37 cellular contexts compared by ENCODE assay signal in genomic region chr7:112579388-112579787, GRCh38.
"Had no signal": no experiment of that assay in that cellular context is flagged by ENCODE, and none has a peak within 500 bp of the region (broad histone marks: within the 10 kb centered on the region; RNA-seq: fewer than 3 reads in every experiment).

No MANE protein-coding gene starts in this region.

- ATAC-seq: activated CD4-positive, CD25-positive, alpha-beta regulatory T cell treated with anti-CD3 and anti-CD28 coated beads, Interleukin-2, amount 50 U/mL, for 24 hours; activated CD8-positive, alpha-beta memory T cell treated with anti-CD3 and anti-CD28 coated beads, Interleukin-2, amount 10 ng/mL, durations not matched to agents 7 days and 5 days; activated CD8-positive, alpha-beta T cell treated with anti-CD3 and anti-CD28 coated beads for 36 hours; activated naive CD8-positive, alpha-beta T cell treated with anti-CD3 and anti-CD28 coated beads, Interleukin-2, amount 50 U/mL, for 24 hours; body of pancreas; effector memory CD8-positive, alpha-beta T cell; foreskin keratinocyte; gastrocnemius medialis; T-helper 17 cell had no signal

- H3K27me3 Mint-ChIP-seq: activated naive CD8-positive, alpha-beta T cell treated with anti-CD3 and anti-CD28 coated beads, Interleukin-2, amount 50 U/mL, for 24 hours had no signal

- H3K4me1 ChIP-seq: adrenal gland, body of pancreas had no signal

- H3K36me3 ChIP-seq: adrenal gland, esophagus muscularis mucosa, gastrocnemius medialis, heart right ventricle, WERI-Rb-1 had no signal

- H3K36me3 Mint-ChIP-seq: activated naive CD4-positive, alpha-beta T cell treated with anti-CD3 and anti-CD28 coated beads, Interleukin-2, amount 50 U/mL, for 24 hours; activated naive CD8-positive, alpha-beta T cell treated with anti-CD3 and anti-CD28 coated beads for 36 hours had no signal

- H3K9me3 ChIP-seq: adrenal gland, body of pancreas, esophagus muscularis mucosa, gastrocnemius medialis had no signal

- H3K27me3 ChIP-seq: adrenal gland, body of pancreas, esophagus muscularis mucosa, foreskin keratinocyte, gastrocnemius medialis, heart right ventricle had no signal

- DNase-seq: activated B cell treated with CpG ODN at 0.5 μM for 24 hours; activated CD4-positive, alpha-beta T cell treated with anti-CD3 and anti-CD28 coated beads for 48 hours; activated CD4-positive, alpha-beta T cell treated with anti-CD3 and anti-CD28 coated beads, Interleukin-2, amount 50 U/mL, for 1 hour; activated CD4-positive, alpha-beta T cell treated with anti-CD3 and anti-CD28 coated beads, Interleukin-2, amount 50 U/mL, for 48 hours; activated CD8-positive, alpha-beta memory T cell treated with anti-CD3 and anti-CD28 coated beads, Interleukin-2, amount 10 ng/mL, durations not matched to agents 7 days and 5 days; activated CD8-positive, alpha-beta memory T cell treated with anti-CD3 and anti-CD28 coated beads, Interleukin-2, amount 50 U/mL, for 4 hours; activated CD8-positive, alpha-beta T cell treated with anti-CD3 and anti-CD28 coated beads for 36 hours; activated effector memory CD4-positive, alpha-beta T cell treated with anti-CD3 and anti-CD28 coated beads, Interleukin-2, amount 50 U/mL, for 16 hours; activated naive CD4-positive, alpha-beta T cell treated with anti-CD3 and anti-CD28 coated beads for 36 hours; activated naive CD8-positive, alpha-beta T cell treated with anti-CD3 and anti-CD28 coated beads for 36 hours; activated naive CD8-positive, alpha-beta T cell treated with anti-CD3 and anti-CD28 coated beads, Interleukin-2, amount 50 U/mL, for 24 hours; activated T-cell treated with anti-CD3 and anti-CD28 coated beads, Interleukin-2, amount 50 U/mL, for 1 hour; activated T-cell treated with anti-CD3 and anti-CD28 coated beads, Interleukin-2, amount 50 U/mL, for 48 hours; adrenal gland; amygdala; aorta; body of pancreas; cortex of kidney; dermis blood vessel endothelial cell; effector CD4-positive, alpha-beta T cell; effector memory CD8-positive, alpha-beta T cell; erythroblast; foreskin keratinocyte; gastrocnemius medialis; glutamatergic neuron; heart right ventricle; T-helper 1 cell; T-helper 17 cell; T1000; WERI-Rb-1 had no signal

- H3K27ac Mint-ChIP-seq: activated B cell treated with CpG ODN at 0.5 μM for 24 hours; activated CD8-positive, alpha-beta memory T cell treated with anti-CD3 and anti-CD28 coated beads, Interleukin-2, amount 10 ng/mL, durations not matched to agents 7 days and 5 days; activated CD8-positive, alpha-beta T cell treated with anti-CD3 and anti-CD28 coated beads for 36 hours; activated naive CD4-positive, alpha-beta T cell treated with anti-CD3 and anti-CD28 coated beads for 36 hours; activated naive CD4-positive, alpha-beta T cell treated with anti-CD3 and anti-CD28 coated beads, Interleukin-2, amount 50 U/mL, for 24 hours; activated naive CD8-positive, alpha-beta T cell treated with anti-CD3 and anti-CD28 coated beads for 36 hours; activated naive CD8-positive, alpha-beta T cell treated with anti-CD3 and anti-CD28 coated beads, Interleukin-2, amount 50 U/mL, for 24 hours; activated T-helper 1 cell treated with anti-CD3 and anti-CD28 coated beads, Interleukin-12 subunit alpha, Interleukin-12 subunit beta, Interleukin-2, Interleukin-4 antibody, amounts not matched to agents 30 ng/mL and 10 ng/mL and 1 ng/mL, durations not matched to agents 14 hours and 24 hours and 36 hours; activated T-helper 2 cell treated with anti-CD3 and anti-CD28 coated beads, Interferon-gamma antibody, Interleukin-2, Interleukin-4, amounts not matched to agents 10 μg/mL and 5 μg/mL and 100 μg/mL, durations not matched to agents 14 hours and 24 hours and 36 hours; effector memory CD8-positive, alpha-beta T cell; T-helper 17 cell; T-helper 2 cell treated with Interferon-gamma antibody and Interleukin-4, amounts not matched to agents 5 μg/mL and 100 μg/mL, for 36 hours had no signal

- H3K4me3 Mint-ChIP-seq: activated B cell treated with CpG ODN at 0.5 μM for 24 hours; activated CD8-positive, alpha-beta memory T cell treated with anti-CD3 and anti-CD28 coated beads, Interleukin-2, amount 10 ng/mL, durations not matched to agents 7 days and 5 days; activated CD8-positive, alpha-beta T cell treated with anti-CD3 and anti-CD28 coated beads for 36 hours; activated naive CD4-positive, alpha-beta T cell treated with anti-CD3 and anti-CD28 coated beads for 36 hours; activated naive CD4-positive, alpha-beta T cell treated with anti-CD3 and anti-CD28 coated beads, Interleukin-2, amount 50 U/mL, for 24 hours; activated naive CD8-positive, alpha-beta T cell treated with anti-CD3 and anti-CD28 coated beads for 36 hours; activated naive CD8-positive, alpha-beta T cell treated with anti-CD3 and anti-CD28 coated beads, Interleukin-2, amount 50 U/mL, for 24 hours; activated T-helper 1 cell treated with anti-CD3 and anti-CD28 coated beads, Interleukin-12 subunit alpha, Interleukin-12 subunit beta, Interleukin-2, Interleukin-4 antibody, amounts not matched to agents 30 ng/mL and 10 ng/mL and 1 ng/mL, durations not matched to agents 14 hours and 24 hours and 36 hours; effector memory CD8-positive, alpha-beta T cell; T-helper 17 cell; T-helper 2 cell treated with Interferon-gamma antibody and Interleukin-4, amounts not matched to agents 5 μg/mL and 100 μg/mL, for 36 hours had no signal

- FAIRE-seq: colon had no signal

- H3K4me3 ChIP-seq: adrenal gland, body of pancreas, esophagus muscularis mucosa, gastrocnemius medialis, heart right ventricle had no signal

- H3K27ac ChIP-seq: adrenal gland, body of pancreas, esophagus muscularis mucosa, foreskin keratinocyte, gastrocnemius medialis, WERI-Rb-1 had no signal

- H3K4me1 Mint-ChIP-seq: activated B cell treated with CpG ODN at 0.5 μM for 24 hours; activated CD8-positive, alpha-beta memory T cell treated with anti-CD3 and anti-CD28 coated beads, Interleukin-2, amount 10 ng/mL, durations not matched to agents 7 days and 5 days; activated naive CD4-positive, alpha-beta T cell treated with anti-CD3 and anti-CD28 coated beads, Interleukin-2, amount 50 U/mL, for 24 hours; activated naive CD8-positive, alpha-beta T cell treated with anti-CD3 and anti-CD28 coated beads for 36 hours; activated naive CD8-positive, alpha-beta T cell treated with anti-CD3 and anti-CD28 coated beads, Interleukin-2, amount 50 U/mL, for 24 hours; T-helper 17 cell had no signal
